Comparison of ENCODE assay signal across 17 cellular contexts in genomic region chr2:106124126-106124756, GRCh38.
DNase-seq lines count a peak whose midpoint lies in the region; ATAC-seq and TF ChIP-seq lines count a peak whose summit lies in the region.
"Had no signal": no experiment of that assay in that cellular context is flagged by ENCODE, and none has a peak within 500 bp of the region (broad histone marks: within the 10 kb centered on the region; RNA-seq: fewer than 3 reads in every experiment).

No MANE protein-coding gene starts in this region.

- no peak for ATAC-seq in activated CD8-positive, alpha-beta T cell treated with anti-CD3 and anti-CD28 coated beads for 36 hours
- no peak for ATAC-seq in activated CD8-positive, alpha-beta T cell treated with anti-CD3 and anti-CD28 coated beads, Interleukin-2, amount 10 ng/mL, durations not matched to agents 7 days and 5 days
- ATAC-seq in effector memory CD8-positive, alpha-beta T cell (replicated peaks), result no peak
- no peak for ATAC-seq in stimulated activated effector memory CD8-positive, alpha-beta T cell treated with anti-CD3 and anti-CD28 coated beads, Interleukin-12 subunit alpha, Interleukin-12 subunit beta, amount 100 ng/mL, for 72 hours
- ATAC-seq: activated T-cell treated with anti-CD3 and anti-CD28 coated beads, Interleukin-2, amount 50 U/mL, for 4 hours; GM12878 had no signal

- no peak for DNase-seq in activated CD8-positive, alpha-beta T cell treated with anti-CD3 and anti-CD28 coated beads for 36 hours
- no peak for DNase-seq in activated CD8-positive, alpha-beta T cell treated with anti-CD3 and anti-CD28 coated beads, Interleukin-2, amount 10 ng/mL, durations not matched to agents 7 days and 5 days
- no peak for DNase-seq in Calu3
- no peak for DNase-seq in effector memory CD8-positive, alpha-beta T cell
- no peak for DNase-seq in stimulated activated effector memory CD8-positive, alpha-beta T cell treated with anti-CD3 and anti-CD28 coated beads, Interleukin-12 subunit alpha, Interleukin-12 subunit beta, amount 100 ng/mL, for 72 hours (ENCODE audit: low spot score in 2 of 2)
- DNase-seq in HEK293T (ENCODE audit: extremely low spot score), result no peak
- DNase-seq in germinal center (ENCODE audit: low spot score), result no peak
- DNase-seq in NCI-H2196 (lab: John Stamatoyannopoulos, UW; ENCODE audit: unreplicated experiment), result no peak
- DNase-seq: activated T-cell treated with anti-CD3 and anti-CD28 coated beads, Interleukin-2, amount 50 U/mL, for 4 hours; HFFc6; NCI-H2171 treated with DMSO at 0.1 percent for 48 hours; NCI-H82; PC-9; SJCRH30; WERI-Rb-1 had no signal

- peaks cover 42% of the 10 kb centered on the region for H3K36me3 Mint-ChIP-seq in activated CD8-positive, alpha-beta T cell treated with anti-CD3 and anti-CD28 coated beads for 36 hours (ENCODE audit: low read depth)
- peaks cover 65% of the 10 kb centered on the region for H3K36me3 Mint-ChIP-seq in activated CD8-positive, alpha-beta T cell treated with anti-CD3 and anti-CD28 coated beads, Interleukin-2, amount 10 ng/mL, durations not matched to agents 7 days and 5 days (ENCODE audit: low read depth)
- peaks cover 13% of the 10 kb centered on the region for H3K36me3 Mint-ChIP-seq in Calu3 (ENCODE audit: insufficient read depth, unreplicated experiment)
- peaks cover 36% of the 10 kb centered on the region for H3K36me3 Mint-ChIP-seq in effector memory CD8-positive, alpha-beta T cell (ENCODE audit: insufficient read depth)
- peaks cover 56% of the 10 kb centered on the region for H3K36me3 Mint-ChIP-seq in stimulated activated effector memory CD8-positive, alpha-beta T cell treated with anti-CD3 and anti-CD28 coated beads, Interleukin-12 subunit alpha, Interleukin-12 subunit beta, amount 100 ng/mL, for 72 hours

- H3K27ac Mint-ChIP-seq in activated CD8-positive, alpha-beta T cell treated with anti-CD3 and anti-CD28 coated beads for 36 hours, result peak overlapping the region; percentile 53
- no peak overlapping the region for H3K27ac Mint-ChIP-seq in activated CD8-positive, alpha-beta T cell treated with anti-CD3 and anti-CD28 coated beads, Interleukin-2, amount 10 ng/mL, durations not matched to agents 7 days and 5 days
- peak overlapping the region; percentile 70 for H3K27ac Mint-ChIP-seq in Calu3 (ENCODE audit: unreplicated experiment)
- H3K27ac Mint-ChIP-seq in effector memory CD8-positive, alpha-beta T cell, result peak overlapping the region; percentile 7 to 52
- H3K27ac Mint-ChIP-seq in stimulated activated effector memory CD8-positive, alpha-beta T cell treated with anti-CD3 and anti-CD28 coated beads, Interleukin-12 subunit alpha, Interleukin-12 subunit beta, amount 100 ng/mL, for 72 hours, result peak overlapping the region; percentile 66
- H3K27ac Mint-ChIP-seq: CD14-positive monocyte, HFFc6 had no signal

- CTCF ChIA-PET in activated CD8-positive, alpha-beta T cell treated with anti-CD3 and anti-CD28 coated beads for 36 hours (lab: Charles Lee), result no interaction called here
- CTCF ChIA-PET in activated CD8-positive, alpha-beta T cell treated with anti-CD3 and anti-CD28 coated beads, Interleukin-2, amount 10 ng/mL, durations not matched to agents 7 days and 5 days (lab: Charles Lee), result interaction anchor here (1.4 kb wide), 1 partner anchor 35 kb away, joined by 5 read pairs; no protein-coding TSS in a partner anchor
- CTCF ChIA-PET in Calu3 (lab: Charles Lee) (interaction anchor here (1.2 kb wide), 1 partner anchor 9 kb away, joined by 5 read pairs; no protein-coding TSS in a partner anchor), HEK293T (lab: Yijun Ruan, JAX) (no interaction called here)

- BruUV-seq in Calu3 (replicated peaks; lab: Mats Ljungman, UMichigan), result no TSS peak

- intact Hi-C loops in activated CD8-positive, alpha-beta T cell treated with anti-CD3 and anti-CD28 coated beads for 36 hours (cut with micrococcal nuclease), result no loop called here
- intact Hi-C loops in Calu3 (cut with micrococcal nuclease; ENCODE audit: unreplicated experiment), result no loop called here

- TF ChIP-seq CTCF in activated CD8-positive, alpha-beta T cell treated with anti-CD3 and anti-CD28 coated beads for 36 hours (IDR thresholded peaks at IDR 0.05), result no peak
- no peak for TF ChIP-seq CTCF in Calu3 (IDR thresholded peaks at IDR 0.05; ENCODE audit: unreplicated experiment)

- POLR2A ChIA-PET in activated CD8-positive, alpha-beta T cell treated with anti-CD3 and anti-CD28 coated beads for 36 hours (lab: Charles Lee), result no interaction called here
- POLR2A ChIA-PET in activated CD8-positive, alpha-beta T cell treated with anti-CD3 and anti-CD28 coated beads, Interleukin-2, amount 10 ng/mL, durations not matched to agents 7 days and 5 days (lab: Charles Lee), result interaction anchor here (1.2 kb wide), 1 partner anchor 16 kb away, joined by 4 read pairs; no protein-coding TSS in a partner anchor
- POLR2A ChIA-PET in HEK293T (lab: Yijun Ruan, JAX), result no interaction called here

- no peaks in the 10 kb centered on the region for H3K27me3 Mint-ChIP-seq in activated CD8-positive, alpha-beta T cell treated with anti-CD3 and anti-CD28 coated beads for 36 hours
- H3K27me3 Mint-ChIP-seq in activated CD8-positive, alpha-beta T cell treated with anti-CD3 and anti-CD28 coated beads, Interleukin-2, amount 10 ng/mL, durations not matched to agents 7 days and 5 days (ENCODE audit: low read depth), result no peaks in the 10 kb centered on the region
- H3K27me3 Mint-ChIP-seq in Calu3 (ENCODE audit: unreplicated experiment), result no peaks in the 10 kb centered on the region
- no peaks in the 10 kb centered on the region for H3K27me3 Mint-ChIP-seq in effector memory CD8-positive, alpha-beta T cell

- no peaks in the 10 kb centered on the region for H3K9me3 Mint-ChIP-seq in activated CD8-positive, alpha-beta T cell treated with anti-CD3 and anti-CD28 coated beads for 36 hours
- no peaks in the 10 kb centered on the region for H3K9me3 Mint-ChIP-seq in activated CD8-positive, alpha-beta T cell treated with anti-CD3 and anti-CD28 coated beads, Interleukin-2, amount 10 ng/mL, durations not matched to agents 7 days and 5 days (ENCODE audit: insufficient read depth)
- H3K9me3 Mint-ChIP-seq in Calu3 (ENCODE audit: low read depth, unreplicated experiment), result no peaks in the 10 kb centered on the region
- no peaks in the 10 kb centered on the region for H3K9me3 Mint-ChIP-seq in effector memory CD8-positive, alpha-beta T cell
- H3K9me3 Mint-ChIP-seq in stimulated activated effector memory CD8-positive, alpha-beta T cell treated with anti-CD3 and anti-CD28 coated beads, Interleukin-12 subunit alpha, Interleukin-12 subunit beta, amount 100 ng/mL, for 72 hours, result no peaks in the 10 kb centered on the region
- H3K9me3 Mint-ChIP-seq: activated T-cell treated with anti-CD3 and anti-CD28 coated beads, Interleukin-2, amount 50 U/mL, for 4 hours; CD14-positive monocyte; HFFc6 had no signal

- peaks cover 23% of the 10 kb centered on the region for H3K4me1 Mint-ChIP-seq in activated CD8-positive, alpha-beta T cell treated with anti-CD3 and anti-CD28 coated beads for 36 hours (ENCODE audit: low read depth)
- peaks cover 2% of the 10 kb centered on the region for H3K4me1 Mint-ChIP-seq in activated CD8-positive, alpha-beta T cell treated with anti-CD3 and anti-CD28 coated beads, Interleukin-2, amount 10 ng/mL, durations not matched to agents 7 days and 5 days (ENCODE audit: low read depth)
- peaks cover 44% of the 10 kb centered on the region for H3K4me1 Mint-ChIP-seq in Calu3 (ENCODE audit: low read depth, unreplicated experiment)
- peaks cover 4 to 14% of the 10 kb centered on the region in 2 donors for H3K4me1 Mint-ChIP-seq in effector memory CD8-positive, alpha-beta T cell (ENCODE audit: low read depth in 2 of 2)
- peaks cover 3% of the 10 kb centered on the region for H3K4me1 Mint-ChIP-seq in stimulated activated effector memory CD8-positive, alpha-beta T cell treated with anti-CD3 and anti-CD28 coated beads, Interleukin-12 subunit alpha, Interleukin-12 subunit beta, amount 100 ng/mL, for 72 hours
- H3K4me1 Mint-ChIP-seq: CD14-positive monocyte had no signal

- H3K4me3 Mint-ChIP-seq in activated CD8-positive, alpha-beta T cell treated with anti-CD3 and anti-CD28 coated beads for 36 hours, result no peak overlapping the region
- H3K4me3 Mint-ChIP-seq in activated CD8-positive, alpha-beta T cell treated with anti-CD3 and anti-CD28 coated beads, Interleukin-2, amount 10 ng/mL, durations not matched to agents 7 days and 5 days, result no peak overlapping the region
- H3K4me3 Mint-ChIP-seq in Calu3 (ENCODE audit: low read depth, unreplicated experiment), result no peak overlapping the region
- no peak overlapping the region for H3K4me3 Mint-ChIP-seq in effector memory CD8-positive, alpha-beta T cell
- no peak overlapping the region for H3K4me3 Mint-ChIP-seq in stimulated activated effector memory CD8-positive, alpha-beta T cell treated with anti-CD3 and anti-CD28 coated beads, Interleukin-12 subunit alpha, Interleukin-12 subunit beta, amount 100 ng/mL, for 72 hours
- H3K4me3 Mint-ChIP-seq: activated T-cell treated with anti-CD3 and anti-CD28 coated beads, Interleukin-2, amount 50 U/mL, for 4 hours; CD14-positive monocyte; HFFc6 had no signal

TF ChIP-seq in HEK293T, 16 proteins besides CTCF, POLR2A, EP300 and RAD21:
- no peak for TF ChIP-seq FOXA1 (IDR thresholded peaks at IDR 0.05)
- TF ChIP-seq SUZ12 (IDR thresholded peaks at IDR 0.05), result no peak
- no peak for TF ChIP-seq PKNOX1 (IDR thresholded peaks at IDR 0.05)
- no peak for TF ChIP-seq ELF4 (IDR thresholded peaks at IDR 0.05)
- no peak for TF ChIP-seq L3MBTL2 (conservative IDR thresholded peaks at IDR 0.05)
- TF ChIP-seq CTBP1 (IDR thresholded peaks at IDR 0.05; ENCODE audit: borderline replicate concordance), result no peak
- no peak for TF ChIP-seq SP1 (IDR thresholded peaks at IDR 0.05)
- no peak for TF ChIP-seq HDGF (IDR thresholded peaks at IDR 0.05; ENCODE audit: borderline replicate concordance)
- TF ChIP-seq LEF1 (IDR thresholded peaks at IDR 0.05; ENCODE audit: borderline replicate concordance), result no peak
- TF ChIP-seq ARNT (IDR thresholded peaks at IDR 0.05), result no peak
- TF ChIP-seq TARDBP (IDR thresholded peaks at IDR 0.05), result no peak
- no peak for TF ChIP-seq NFRKB (IDR thresholded peaks at IDR 0.05)
- TF ChIP-seq FOXK2 (IDR thresholded peaks at IDR 0.05), result no peak
- TF ChIP-seq FOXM1 (IDR thresholded peaks at IDR 0.05; ENCODE audit: borderline replicate concordance), result no peak
- no peak for TF ChIP-seq BHLHE40 (IDR thresholded peaks at IDR 0.05; ENCODE audit: borderline replicate concordance)
- no peak for TF ChIP-seq ZNF384 (IDR thresholded peaks at IDR 0.05)

Comparison
In these comparisons a context has a peak if more than half of its experiments do, and no peak if none do; other contexts are left out.
1. CTCF ChIA-PET loops: an anchor here in activated CD8-positive, alpha-beta T cell treated with anti-CD3 and anti-CD28 coated beads, Interleukin-2, amount 10 ng/mL, durations not matched to agents 7 days and 5 days (1.4 kb wide) and Calu3 (1.2 kb wide); none called in activated CD8-positive, alpha-beta T cell treated with anti-CD3 and anti-CD28 coated beads for 36 hours and HEK293T.